ENCODE assay signal across 5 cellular contexts in the genomic region with DNA sequence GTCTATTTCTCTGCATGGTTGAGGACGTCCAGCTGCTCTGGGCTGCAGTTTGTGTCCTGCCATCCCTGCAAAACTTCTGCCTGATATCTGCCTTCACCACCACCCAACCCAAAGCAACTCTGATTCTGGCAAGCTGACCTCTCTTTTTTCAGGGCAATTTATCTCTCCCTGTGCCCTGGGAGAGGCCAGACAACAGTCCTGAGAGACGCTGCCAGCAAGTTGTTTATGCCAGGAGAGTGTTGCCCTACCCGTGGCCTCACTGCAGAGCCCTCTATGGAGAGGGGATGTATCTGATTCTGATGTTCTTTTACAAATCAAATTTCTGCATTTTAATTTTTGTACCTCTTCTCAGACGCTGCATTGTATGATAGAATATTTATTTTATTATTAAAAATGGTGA.
"Had no signal": no experiment of that assay in that cellular context is flagged by ENCODE, and none has a peak within 500 bp of the region (broad histone marks: within the 10 kb centered on the region; RNA-seq: fewer than 3 reads in every experiment).

No MANE protein-coding gene starts in this region.

- H3K4me3 ChIP-seq: K562 had no signal

- DNase-seq: IMR-90, KBM-7 had no signal

- ATAC-seq: HepG2, K562 had no signal

- H3K27ac ChIP-seq: HL-60 had no signal
